1 cellular context compared by ENCODE assay signal in the genomic region with DNA sequence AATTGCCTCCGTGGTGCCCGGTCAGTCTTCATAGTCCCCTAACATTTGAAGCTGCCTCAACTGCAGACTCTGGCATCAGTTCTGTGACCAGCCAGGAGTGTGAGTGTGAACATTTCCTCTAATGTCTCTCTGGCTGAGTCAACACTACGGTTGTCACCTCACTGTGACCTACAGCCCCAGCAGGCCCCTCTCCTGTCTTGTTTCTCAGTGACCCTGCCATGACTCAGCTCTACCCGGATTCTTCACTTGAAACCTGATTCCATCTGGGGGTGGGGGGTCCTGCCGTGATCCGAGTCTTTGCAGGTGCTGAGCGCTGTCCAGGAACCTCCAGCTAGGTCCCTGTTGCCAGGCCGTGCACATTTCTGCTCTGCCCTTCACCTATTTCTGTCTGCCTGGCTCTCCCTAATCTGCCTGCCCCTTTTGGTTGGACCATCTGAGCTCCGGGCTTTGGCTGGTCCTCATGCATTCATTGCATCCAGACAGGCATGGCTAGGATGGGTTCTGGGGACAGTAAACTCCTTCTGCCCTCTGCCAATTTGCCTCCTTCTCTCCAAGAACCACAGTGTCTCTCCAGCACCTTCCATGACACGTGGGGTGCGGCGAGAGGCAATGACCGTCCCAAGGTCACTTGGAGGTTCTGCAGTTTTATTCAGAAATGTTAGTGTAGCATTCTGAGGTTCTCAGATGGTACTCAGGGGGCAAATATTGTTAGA.
TF ChIP-seq lines count a peak whose summit lies in the region.

No MANE protein-coding gene starts in this region.

TF ChIP-seq in HepG2, 621 proteins besides CTCF, POLR2A, EP300 and RAD21 (continued from another document and continues in another):
- TF ChIP-seq, protein P1, sequence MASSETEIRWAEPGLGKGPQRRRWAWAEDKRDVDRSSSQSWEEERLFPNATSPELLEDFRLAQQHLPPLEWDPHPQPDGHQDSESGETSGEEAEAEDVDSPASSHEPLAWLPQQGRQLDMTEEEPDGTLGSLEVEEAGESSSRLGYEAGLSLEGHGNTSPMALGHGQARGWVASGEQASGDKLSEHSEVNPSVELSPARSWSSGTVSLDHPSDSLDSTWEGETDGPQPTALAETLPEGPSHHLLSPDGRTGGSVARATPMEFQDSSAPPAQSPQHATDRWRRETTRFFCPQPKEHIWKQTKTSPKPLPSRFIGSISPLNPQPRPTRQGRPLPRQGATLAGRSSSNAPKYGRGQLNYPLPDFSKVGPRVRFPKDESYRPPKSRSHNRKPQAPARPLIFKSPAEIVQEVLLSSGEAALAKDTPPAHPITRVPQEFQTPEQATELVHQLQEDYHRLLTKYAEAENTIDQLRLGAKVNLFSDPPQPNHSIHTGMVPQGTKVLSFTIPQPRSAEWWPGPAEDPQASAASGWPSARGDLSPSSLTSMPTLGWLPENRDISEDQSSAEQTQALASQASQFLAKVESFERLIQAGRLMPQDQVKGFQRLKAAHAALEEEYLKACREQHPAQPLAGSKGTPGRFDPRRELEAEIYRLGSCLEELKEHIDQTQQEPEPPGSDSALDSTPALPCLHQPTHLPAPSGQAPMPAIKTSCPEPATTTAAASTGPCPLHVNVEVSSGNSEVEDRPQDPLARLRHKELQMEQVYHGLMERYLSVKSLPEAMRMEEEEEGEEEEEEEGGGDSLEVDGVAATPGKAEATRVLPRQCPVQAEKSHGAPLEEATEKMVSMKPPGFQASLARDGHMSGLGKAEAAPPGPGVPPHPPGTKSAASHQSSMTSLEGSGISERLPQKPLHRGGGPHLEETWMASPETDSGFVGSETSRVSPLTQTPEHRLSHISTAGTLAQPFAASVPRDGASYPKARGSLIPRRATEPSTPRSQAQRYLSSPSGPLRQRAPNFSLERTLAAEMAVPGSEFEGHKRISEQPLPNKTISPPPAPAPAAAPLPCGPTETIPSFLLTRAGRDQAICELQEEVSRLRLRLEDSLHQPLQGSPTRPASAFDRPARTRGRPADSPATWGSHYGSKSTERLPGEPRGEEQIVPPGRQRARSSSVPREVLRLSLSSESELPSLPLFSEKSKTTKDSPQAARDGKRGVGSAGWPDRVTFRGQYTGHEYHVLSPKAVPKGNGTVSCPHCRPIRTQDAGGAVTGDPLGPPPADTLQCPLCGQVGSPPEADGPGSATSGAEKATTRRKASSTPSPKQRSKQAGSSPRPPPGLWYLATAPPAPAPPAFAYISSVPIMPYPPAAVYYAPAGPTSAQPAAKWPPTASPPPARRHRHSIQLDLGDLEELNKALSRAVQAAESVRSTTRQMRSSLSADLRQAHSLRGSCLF (CRISPR knock-in tag; IDR thresholded peaks at IDR 0.05; ENCODE audit: borderline replicate concordance) = no peak
- peak; percentile 45; the same call in 1 of the 2 replicates for TF ChIP-seq SP5 (CRISPR knock-in tag; IDR thresholded peaks at IDR 0.05; ENCODE audit: borderline replicate concordance, low read depth)
- no peak for TF ChIP-seq ZNF501 (CRISPR knock-in tag; IDR thresholded peaks at IDR 0.05)
- TF ChIP-seq RFX1 (IDR thresholded peaks at IDR 0.05) = no peak
- TF ChIP-seq RXRB (CRISPR knock-in tag; IDR thresholded peaks at IDR 0.05; ENCODE audit: borderline replicate concordance) = peak; percentile 84
- TF ChIP-seq, protein P2, sequence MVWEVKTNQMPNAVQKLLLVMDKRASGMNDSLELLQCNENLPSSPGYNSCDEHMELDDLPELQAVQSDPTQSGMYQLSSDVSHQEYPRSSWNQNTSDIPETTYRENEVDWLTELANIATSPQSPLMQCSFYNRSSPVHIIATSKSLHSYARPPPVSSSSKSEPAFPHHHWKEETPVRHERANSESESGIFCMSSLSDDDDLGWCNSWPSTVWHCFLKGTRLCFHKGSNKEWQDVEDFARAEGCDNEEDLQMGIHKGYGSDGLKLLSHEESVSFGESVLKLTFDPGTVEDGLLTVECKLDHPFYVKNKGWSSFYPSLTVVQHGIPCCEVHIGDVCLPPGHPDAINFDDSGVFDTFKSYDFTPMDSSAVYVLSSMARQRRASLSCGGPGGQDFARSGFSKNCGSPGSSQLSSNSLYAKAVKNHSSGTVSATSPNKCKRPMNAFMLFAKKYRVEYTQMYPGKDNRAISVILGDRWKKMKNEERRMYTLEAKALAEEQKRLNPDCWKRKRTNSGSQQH (CRISPR knock-in tag; IDR thresholded peaks at IDR 0.05; ENCODE audit: low read depth) = 0 out of 2 replicates have a peak, but pooled peaks have one; percentile 33
- TF ChIP-seq ZNF143 (CRISPR knock-in tag; IDR thresholded peaks at IDR 0.05) = no peak; the same call in 1 of the 2 replicates
- TF ChIP-seq MIER3 (CRISPR knock-in tag; IDR thresholded peaks at IDR 0.05; ENCODE audit: borderline replicate concordance) = no peak
- no peak for TF ChIP-seq WIZ (CRISPR knock-in tag; IDR thresholded peaks at IDR 0.05)
- no peak; the same call in 1 of the 2 replicates for TF ChIP-seq ETV5 (CRISPR knock-in tag; IDR thresholded peaks at IDR 0.05; ENCODE audit: borderline replicate concordance)
- no peak for TF ChIP-seq ZNF251 (CRISPR knock-in tag; IDR thresholded peaks at IDR 0.05)
- TF ChIP-seq HMGA1 (CRISPR knock-in tag; conservative IDR thresholded peaks at IDR 0.05) = no peak
- 0 out of 2 replicates have a peak, but pooled peaks have one; percentile 29 for TF ChIP-seq ISX (CRISPR knock-in tag; conservative IDR thresholded peaks at IDR 0.05)
- no peak for TF ChIP-seq ZNF329 (CRISPR knock-in tag; IDR thresholded peaks at IDR 0.05; ENCODE audit: low read depth)
- TF ChIP-seq SP140L (CRISPR knock-in tag; IDR thresholded peaks at IDR 0.05; ENCODE audit: borderline replicate concordance) = no peak
- TF ChIP-seq, protein P3, sequence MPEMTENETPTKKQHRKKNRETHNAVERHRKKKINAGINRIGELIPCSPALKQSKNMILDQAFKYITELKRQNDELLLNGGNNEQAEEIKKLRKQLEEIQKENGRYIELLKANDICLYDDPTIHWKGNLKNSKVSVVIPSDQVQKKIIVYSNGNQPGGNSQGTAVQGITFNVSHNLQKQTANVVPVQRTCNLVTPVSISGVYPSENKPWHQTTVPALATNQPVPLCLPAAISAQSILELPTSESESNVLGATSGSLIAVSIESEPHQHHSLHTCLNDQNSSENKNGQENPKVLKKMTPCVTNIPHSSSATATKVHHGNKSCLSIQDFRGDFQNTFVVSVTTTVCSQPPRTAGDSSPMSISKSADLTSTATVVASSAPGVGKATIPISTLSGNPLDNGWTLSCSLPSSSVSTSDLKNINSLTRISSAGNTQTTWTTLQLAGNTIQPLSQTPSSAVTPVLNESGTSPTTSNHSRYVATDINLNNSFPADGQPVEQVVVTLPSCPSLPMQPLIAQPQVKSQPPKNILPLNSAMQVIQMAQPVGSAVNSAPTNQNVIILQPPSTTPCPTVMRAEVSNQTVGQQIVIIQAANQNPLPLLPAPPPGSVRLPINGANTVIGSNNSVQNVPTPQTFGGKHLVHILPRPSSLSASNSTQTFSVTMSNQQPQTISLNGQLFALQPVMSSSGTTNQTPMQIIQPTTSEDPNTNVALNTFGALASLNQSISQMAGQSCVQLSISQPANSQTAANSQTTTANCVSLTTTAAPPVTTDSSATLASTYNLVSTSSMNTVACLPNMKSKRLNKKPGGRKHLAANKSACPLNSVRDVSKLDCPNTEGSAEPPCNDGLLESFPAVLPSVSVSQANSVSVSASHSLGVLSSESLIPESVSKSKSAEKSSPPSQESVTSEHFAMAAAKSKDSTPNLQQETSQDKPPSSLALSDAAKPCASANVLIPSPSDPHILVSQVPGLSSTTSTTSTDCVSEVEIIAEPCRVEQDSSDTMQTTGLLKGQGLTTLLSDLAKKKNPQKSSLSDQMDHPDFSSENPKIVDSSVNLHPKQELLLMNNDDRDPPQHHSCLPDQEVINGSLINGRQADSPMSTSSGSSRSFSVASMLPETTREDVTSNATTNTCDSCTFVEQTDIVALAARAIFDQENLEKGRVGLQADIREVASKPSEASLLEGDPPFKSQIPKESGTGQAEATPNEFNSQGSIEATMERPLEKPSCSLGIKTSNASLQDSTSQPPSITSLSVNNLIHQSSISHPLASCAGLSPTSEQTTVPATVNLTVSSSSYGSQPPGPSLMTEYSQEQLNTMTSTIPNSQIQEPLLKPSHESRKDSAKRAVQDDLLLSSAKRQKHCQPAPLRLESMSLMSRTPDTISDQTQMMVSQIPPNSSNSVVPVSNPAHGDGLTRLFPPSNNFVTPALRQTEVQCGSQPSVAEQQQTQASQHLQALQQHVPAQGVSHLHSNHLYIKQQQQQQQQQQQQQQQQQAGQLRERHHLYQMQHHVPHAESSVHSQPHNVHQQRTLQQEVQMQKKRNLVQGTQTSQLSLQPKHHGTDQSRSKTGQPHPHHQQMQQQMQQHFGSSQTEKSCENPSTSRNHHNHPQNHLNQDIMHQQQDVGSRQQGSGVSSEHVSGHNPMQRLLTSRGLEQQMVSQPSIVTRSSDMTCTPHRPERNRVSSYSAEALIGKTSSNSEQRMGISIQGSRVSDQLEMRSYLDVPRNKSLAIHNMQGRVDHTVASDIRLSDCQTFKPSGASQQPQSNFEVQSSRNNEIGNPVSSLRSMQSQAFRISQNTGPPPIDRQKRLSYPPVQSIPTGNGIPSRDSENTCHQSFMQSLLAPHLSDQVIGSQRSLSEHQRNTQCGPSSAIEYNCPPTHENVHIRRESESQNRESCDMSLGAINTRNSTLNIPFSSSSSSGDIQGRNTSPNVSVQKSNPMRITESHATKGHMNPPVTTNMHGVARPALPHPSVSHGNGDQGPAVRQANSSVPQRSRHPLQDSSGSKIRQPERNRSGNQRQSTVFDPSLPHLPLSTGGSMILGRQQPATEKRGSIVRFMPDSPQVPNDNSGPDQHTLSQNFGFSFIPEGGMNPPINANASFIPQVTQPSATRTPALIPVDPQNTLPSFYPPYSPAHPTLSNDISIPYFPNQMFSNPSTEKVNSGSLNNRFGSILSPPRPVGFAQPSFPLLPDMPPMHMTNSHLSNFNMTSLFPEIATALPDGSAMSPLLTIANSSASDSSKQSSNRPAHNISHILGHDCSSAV (CRISPR knock-in tag; IDR thresholded peaks at IDR 0.05; ENCODE audit: borderline replicate concordance) = no peak
- TF ChIP-seq, protein P4, sequence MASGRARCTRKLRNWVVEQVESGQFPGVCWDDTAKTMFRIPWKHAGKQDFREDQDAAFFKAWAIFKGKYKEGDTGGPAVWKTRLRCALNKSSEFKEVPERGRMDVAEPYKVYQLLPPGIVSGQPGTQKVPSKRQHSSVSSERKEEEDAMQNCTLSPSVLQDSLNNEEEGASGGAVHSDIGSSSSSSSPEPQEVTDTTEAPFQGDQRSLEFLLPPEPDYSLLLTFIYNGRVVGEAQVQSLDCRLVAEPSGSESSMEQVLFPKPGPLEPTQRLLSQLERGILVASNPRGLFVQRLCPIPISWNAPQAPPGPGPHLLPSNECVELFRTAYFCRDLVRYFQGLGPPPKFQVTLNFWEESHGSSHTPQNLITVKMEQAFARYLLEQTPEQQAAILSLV (CRISPR knock-in tag; IDR thresholded peaks at IDR 0.05; ENCODE audit: borderline replicate concordance) = no peak; the same call in 1 of the 2 replicates
- no peak for TF ChIP-seq ZFP37 (CRISPR knock-in tag; IDR thresholded peaks at IDR 0.05; ENCODE audit: borderline replicate concordance)
- TF ChIP-seq RBAK (CRISPR knock-in tag; IDR thresholded peaks at IDR 0.05) = no peak
- TF ChIP-seq ARHGAP35 (CRISPR knock-in tag; IDR thresholded peaks at IDR 0.05; ENCODE audit: borderline replicate concordance) = no peak
- TF ChIP-seq, protein P5, sequence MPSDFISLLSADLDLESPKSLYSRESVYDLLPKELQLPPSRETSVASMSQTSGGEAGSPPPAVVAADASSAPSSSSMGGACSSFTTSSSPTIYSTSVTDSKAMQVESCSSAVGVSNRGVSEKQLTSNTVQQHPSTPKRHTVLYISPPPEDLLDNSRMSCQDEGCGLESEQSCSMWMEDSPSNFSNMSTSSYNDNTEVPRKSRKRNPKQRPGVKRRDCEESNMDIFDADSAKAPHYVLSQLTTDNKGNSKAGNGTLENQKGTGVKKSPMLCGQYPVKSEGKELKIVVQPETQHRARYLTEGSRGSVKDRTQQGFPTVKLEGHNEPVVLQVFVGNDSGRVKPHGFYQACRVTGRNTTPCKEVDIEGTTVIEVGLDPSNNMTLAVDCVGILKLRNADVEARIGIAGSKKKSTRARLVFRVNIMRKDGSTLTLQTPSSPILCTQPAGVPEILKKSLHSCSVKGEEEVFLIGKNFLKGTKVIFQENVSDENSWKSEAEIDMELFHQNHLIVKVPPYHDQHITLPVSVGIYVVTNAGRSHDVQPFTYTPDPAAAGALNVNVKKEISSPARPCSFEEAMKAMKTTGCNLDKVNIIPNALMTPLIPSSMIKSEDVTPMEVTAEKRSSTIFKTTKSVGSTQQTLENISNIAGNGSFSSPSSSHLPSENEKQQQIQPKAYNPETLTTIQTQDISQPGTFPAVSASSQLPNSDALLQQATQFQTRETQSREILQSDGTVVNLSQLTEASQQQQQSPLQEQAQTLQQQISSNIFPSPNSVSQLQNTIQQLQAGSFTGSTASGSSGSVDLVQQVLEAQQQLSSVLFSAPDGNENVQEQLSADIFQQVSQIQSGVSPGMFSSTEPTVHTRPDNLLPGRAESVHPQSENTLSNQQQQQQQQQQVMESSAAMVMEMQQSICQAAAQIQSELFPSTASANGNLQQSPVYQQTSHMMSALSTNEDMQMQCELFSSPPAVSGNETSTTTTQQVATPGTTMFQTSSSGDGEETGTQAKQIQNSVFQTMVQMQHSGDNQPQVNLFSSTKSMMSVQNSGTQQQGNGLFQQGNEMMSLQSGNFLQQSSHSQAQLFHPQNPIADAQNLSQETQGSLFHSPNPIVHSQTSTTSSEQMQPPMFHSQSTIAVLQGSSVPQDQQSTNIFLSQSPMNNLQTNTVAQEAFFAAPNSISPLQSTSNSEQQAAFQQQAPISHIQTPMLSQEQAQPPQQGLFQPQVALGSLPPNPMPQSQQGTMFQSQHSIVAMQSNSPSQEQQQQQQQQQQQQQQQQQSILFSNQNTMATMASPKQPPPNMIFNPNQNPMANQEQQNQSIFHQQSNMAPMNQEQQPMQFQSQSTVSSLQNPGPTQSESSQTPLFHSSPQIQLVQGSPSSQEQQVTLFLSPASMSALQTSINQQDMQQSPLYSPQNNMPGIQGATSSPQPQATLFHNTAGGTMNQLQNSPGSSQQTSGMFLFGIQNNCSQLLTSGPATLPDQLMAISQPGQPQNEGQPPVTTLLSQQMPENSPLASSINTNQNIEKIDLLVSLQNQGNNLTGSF (CRISPR knock-in tag; IDR thresholded peaks at IDR 0.05) = no peak
- TF ChIP-seq NFATC3 (CRISPR knock-in tag; IDR thresholded peaks at IDR 0.05) = no peak
- TF ChIP-seq ZNF782 (CRISPR knock-in tag; IDR thresholded peaks at IDR 0.05; ENCODE audit: borderline replicate concordance) = 0 out of 2 replicates have a peak, but pooled peaks have one; percentile 40
- no peak for TF ChIP-seq LCORL (IDR thresholded peaks at IDR 0.05)
- TF ChIP-seq LCORL (CRISPR knock-in tag; IDR thresholded peaks at IDR 0.05) = peak; percentile 69; the same call in 1 of the 2 replicates
- 0 out of 2 replicates have a peak, but pooled peaks have one; percentile 15 for TF ChIP-seq ZNF766 (CRISPR knock-in tag; IDR thresholded peaks at IDR 0.05; ENCODE audit: borderline replicate concordance)
- TF ChIP-seq, protein P6, sequence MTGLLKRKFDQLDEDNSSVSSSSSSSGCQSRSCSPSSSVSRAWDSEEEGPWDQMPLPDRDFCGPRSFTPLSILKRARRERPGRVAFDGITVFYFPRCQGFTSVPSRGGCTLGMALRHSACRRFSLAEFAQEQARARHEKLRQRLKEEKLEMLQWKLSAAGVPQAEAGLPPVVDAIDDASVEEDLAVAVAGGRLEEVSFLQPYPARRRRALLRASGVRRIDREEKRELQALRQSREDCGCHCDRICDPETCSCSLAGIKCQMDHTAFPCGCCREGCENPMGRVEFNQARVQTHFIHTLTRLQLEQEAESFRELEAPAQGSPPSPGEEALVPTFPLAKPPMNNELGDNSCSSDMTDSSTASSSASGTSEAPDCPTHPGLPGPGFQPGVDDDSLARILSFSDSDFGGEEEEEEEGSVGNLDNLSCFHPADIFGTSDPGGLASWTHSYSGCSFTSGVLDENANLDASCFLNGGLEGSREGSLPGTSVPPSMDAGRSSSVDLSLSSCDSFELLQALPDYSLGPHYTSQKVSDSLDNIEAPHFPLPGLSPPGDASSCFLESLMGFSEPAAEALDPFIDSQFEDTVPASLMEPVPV (CRISPR knock-in tag; IDR thresholded peaks at IDR 0.05) = no peak
- no peak for TF ChIP-seq SNRNP70 (IDR thresholded peaks at IDR 0.05; ENCODE audit: low read depth, low read length)
- no peak for TF ChIP-seq ZNF773 (CRISPR knock-in tag; IDR thresholded peaks at IDR 0.05; ENCODE audit: borderline replicate concordance)
- TF ChIP-seq SIN3A (IDR thresholded peaks at IDR 0.05; ENCODE audit: borderline replicate concordance, low read depth, low read length) = peak; percentile 31; the same call in 1 of the 2 replicates
